In the genomic region with DNA sequence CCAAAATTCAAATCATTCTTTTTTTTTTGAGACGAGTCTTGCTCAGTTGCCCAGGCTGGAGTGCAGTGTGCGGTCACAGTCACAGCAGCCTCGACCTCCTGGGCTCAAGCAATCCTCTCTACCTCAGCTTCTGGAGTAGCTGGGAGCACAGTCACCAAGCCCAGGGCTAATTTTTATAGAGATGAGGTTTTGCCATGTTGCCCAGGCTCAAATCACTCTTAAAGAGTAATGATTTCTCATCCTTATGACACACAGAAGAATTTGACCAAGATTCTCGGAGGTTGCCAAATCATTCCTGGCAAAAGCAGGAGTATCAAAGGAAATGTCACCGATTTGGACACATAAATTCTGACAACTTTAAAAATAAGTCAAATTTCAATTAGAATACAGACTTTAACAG, we compare ENCODE assay signal across 31 cellular contexts. TPM values are rescaled to one million over a fixed set of nuclear protein-coding genes. Genes with fewer than 3 reads are reported as not detected.
A peak's percentile ranks its signal among the peaks of the same experiment; 100 is the strongest.
DNase-seq lines count a peak whose midpoint lies in the region; ATAC-seq and TF ChIP-seq lines count a peak whose summit lies in the region.
"Had no signal": no experiment of that assay in that cellular context is flagged by ENCODE, and none has a peak within 500 bp of the region (broad histone marks: within the 10 kb centered on the region; RNA-seq: fewer than 3 reads in every experiment).

No MANE protein-coding gene starts in this region.

- H3K4me3 ChIP-seq in AG09309 (ENCODE audit: control insufficient read depth, low read depth, low read length) = no peak overlapping the region
- H3K4me3 ChIP-seq in GM23248 = no peak overlapping the region
- no peak overlapping the region for H3K4me3 ChIP-seq in adipocyte (ENCODE audit: low read length)
- H3K4me3 ChIP-seq in fibroblast of mammary gland (ENCODE audit: control insufficient read depth, low read depth, low read length) = no peak overlapping the region
- no peak overlapping the region for H3K4me3 ChIP-seq in right atrium auricular region
- H3K4me3 ChIP-seq: body of pancreas, hepatocyte, PC-9, right lobe of liver, suprapubic skin, upper lobe of right lung had no signal

- no peaks in the 10 kb centered on the region for H3K27me3 ChIP-seq in GM23248 (replicated peaks; ENCODE audit: insufficient read depth)
- H3K27me3 ChIP-seq in adipocyte (replicated peaks; ENCODE audit: control insufficient read depth, insufficient read depth, low read length) = no peaks in the 10 kb centered on the region
- H3K27me3 ChIP-seq in right atrium auricular region = no peaks in the 10 kb centered on the region
- H3K27me3 ChIP-seq: body of pancreas, hepatocyte, right lobe of liver, suprapubic skin, upper lobe of right lung had no signal

- no peak overlapping the region for H2AFZ ChIP-seq in GM23248
- H2AFZ ChIP-seq: hepatocyte, PC-9 had no signal

- H3K79me2 ChIP-seq in GM23248 (ENCODE audit: insufficient read depth) = peaks cover 44% of the 10 kb centered on the region
- H3K79me2 ChIP-seq: hepatocyte had no signal

- peaks cover 94% of the 10 kb centered on the region for H3F3A ChIP-seq in GM23248 (ENCODE audit: insufficient read depth)

- H3K36me3 ChIP-seq in GM23248 (ENCODE audit: low read depth) (peaks cover 72% of the 10 kb centered on the region), adipocyte (ENCODE audit: control insufficient read depth, insufficient read depth, low read length, severe bottlenecking) (peaks cover 48% of the 10 kb centered on the region), right atrium auricular region (peaks cover 17% of the 10 kb centered on the region)

- H3K27ac ChIP-seq in GM23248 (peak overlapping the region; percentile 75), right atrium auricular region (no peak overlapping the region)
- H3K27ac ChIP-seq: body of pancreas, C4-2B, hepatocyte, PC-9, right lobe of liver, suprapubic skin, upper lobe of right lung had no signal

- H4K20me1 ChIP-seq in GM23248 (ENCODE audit: insufficient read depth) = 0 out of 2 replicates have a peak, but pooled peaks cover 3% of the 10 kb centered on the region

- H3K4me1 ChIP-seq in GM23248 (ENCODE audit: insufficient read depth) (peaks cover 63% of the 10 kb centered on the region), adipocyte (ENCODE audit: control insufficient read depth, insufficient read depth, low read length) (peaks cover 66% of the 10 kb centered on the region), right atrium auricular region (no peaks in the 10 kb centered on the region)
- H3K4me1 ChIP-seq: body of pancreas, Caco-2, suprapubic skin, upper lobe of right lung had no signal

- DNase-seq in AG09309 (ENCODE audit: low read depth) = peak; percentile 68
- peak; percentile 89 for DNase-seq in GM23248
- peak; percentile 15 for DNase-seq in adipocyte (ENCODE audit: low read depth)
- peak; percentile 56 for DNase-seq in fibroblast of mammary gland (ENCODE audit: low read depth)
- no peak for DNase-seq in cerebellar nuclear complex (lab: John Stamatoyannopoulos, UW)
- no peak for DNase-seq in activated CD4-positive, alpha-beta T cell treated with anti-CD3 and anti-CD28 coated beads for 48 hours
- DNase-seq in right atrium auricular region (ENCODE audit: low spot score) = no peak
- DNase-seq: activated CD4-positive, alpha-beta T cell treated with anti-CD3 and anti-CD28 coated beads, Interleukin-2, amount 50 U/mL, for 4 hours; activated CD4-positive, CD25-positive, alpha-beta regulatory T cell; activated naive CD8-positive, alpha-beta T cell treated with anti-CD3 and anti-CD28 coated beads for 36 hours; body of pancreas; Caco-2; DND-41; foreskin melanocyte; IMR-90; left colon; NCI-H2029 treated with DMSO at 0.1 percent for 48 hours; NCI-H526; NK-92 treated with Interleukin-12 subunit alpha and Interleukin-12 subunit beta, amount 100 ng/mL, for 24 hours; PC-9; posterior cingulate gyrus; right lobe of liver; SHP77 treated with DMSO at 0.1 percent for 48 hours; stimulated activated CD4-positive, alpha-beta T cell treated with anti-CD3 and anti-CD28 coated beads, Interleukin-4, amount 100 ng/mL, for 24 hours; T-helper 9 cell; upper lobe of right lung had no signal

- WGBS in GM23248 (ENCODE audit: low coverage in 1 of 2, low lambda C conversion rate in 2 of 2, missing lambda C conversion rate in 2 of 2), 2 experiments = 19 to 28% methylated on average over 5 of the region's 5 CpGs

- H3K9me3 ChIP-seq in GM23248 (ENCODE audit: low read depth) (no peaks in the 10 kb centered on the region), adipocyte (ENCODE audit: control insufficient read depth, low read length) (no peaks in the 10 kb centered on the region), right atrium auricular region (no peaks in the 10 kb centered on the region)
- H3K9me3 ChIP-seq: body of pancreas, Caco-2, right lobe of liver, suprapubic skin, upper lobe of right lung had no signal

- ATAC-seq in HG02678 (IDR thresholded peaks at IDR 0.05; ENCODE audit: unreplicated experiment) = no peak
- ATAC-seq: body of pancreas; left colon; right lobe of liver; stimulated activated effector memory CD8-positive, alpha-beta T cell treated with anti-CD3 and anti-CD28 coated beads, Interleukin-12 subunit alpha, Interleukin-12 subunit beta, amount 100 ng/mL, for 72 hours; upper lobe of right lung had no signal

- TF ChIP-seq CTCF in AG09309 (IDR thresholded peaks at IDR 0.05; ENCODE audit: control insufficient read depth, insufficient read depth, low read depth, low read length, missing control alignments) = no peak
- TF ChIP-seq CTCF in fibroblast of mammary gland (conservative IDR thresholded peaks at IDR 0.05; ENCODE audit: control insufficient read depth, insufficient read depth, low read depth, low read length) = no peak
- TF ChIP-seq CTCF in right atrium auricular region (IDR thresholded peaks at IDR 0.05) = no peak

- H3K9me2 ChIP-seq in GM23248 (ENCODE audit: insufficient read depth) = no peaks in the 10 kb centered on the region

- in situ Hi-C loops in GM23248 (cut with MboI) = no loop called here

- H3K9ac ChIP-seq in GM23248 (0 out of 2 replicates have a peak overlapping the region, but pooled peaks have one; percentile 5), adipocyte (ENCODE audit: low read length) (peak overlapping the region; percentile 9)

- peak overlapping the region; percentile 15 for H3K4me2 ChIP-seq in GM23248 (ENCODE audit: unreplicated experiment)
- H3K4me2 ChIP-seq: hepatocyte, PC-9 had no signal

RNA-seq across cellular contexts. Expression of a gene that starts 39.1 kb away (rescaled TPM):
- 14.6 and 15.7 TPM in 2 replicates for total RNA-seq in GM23248 (2014; rRNA removed; shearing (Covaris generic))
- 9.4 and 10.1 TPM in 2 replicates for polyA plus RNA-seq in GM23248 (2016; fragmentation: Nextera tagmentation; extraction: Ambion mirVana)
- 10 to 100 TPM; 10.4 to 12.1 TPM for total RNA-seq in right atrium auricular region

Comparison
In these comparisons a context has a peak if more than half of its experiments do, and no peak if none do; other contexts are left out.
1. DNase-seq: peak in AG09309 (single experiment), GM23248 (single experiment), adipocyte (single experiment) and fibroblast of mammary gland (single experiment); none in cerebellar nuclear complex (0 of 2), activated CD4-positive, alpha-beta T cell treated with anti-CD3 and anti-CD28 coated beads for 48 hours (single experiment) and right atrium auricular region (single experiment).